Comparison of ENCODE assay signal across 15 cellular contexts in the genomic region with DNA sequence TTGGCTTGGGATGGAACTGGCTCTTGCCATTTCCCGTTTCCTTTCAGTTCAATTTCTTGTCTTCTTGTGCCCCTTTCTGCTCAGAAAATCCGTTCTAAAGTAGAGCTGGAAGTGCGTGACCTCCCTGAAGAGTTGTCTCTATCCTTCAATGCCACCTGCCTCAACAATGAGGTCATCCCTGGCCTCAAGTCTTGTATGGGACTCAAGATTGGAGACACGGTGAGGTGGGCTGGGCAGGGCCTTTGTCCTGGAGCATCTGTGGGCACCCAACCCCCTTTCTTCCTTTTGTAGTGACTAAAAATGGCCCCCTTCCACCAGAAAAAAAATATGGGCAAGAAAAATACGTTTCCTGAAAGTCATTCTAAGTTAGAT. TPM values are rescaled to one million over a fixed set of nuclear protein-coding genes. Genes with fewer than 3 reads are reported as not detected.
DNase-seq lines count a peak whose midpoint lies in the region; ATAC-seq and TF ChIP-seq lines count a peak whose summit lies in the region.
"Had no signal": no experiment of that assay in that cellular context is flagged by ENCODE, and none has a peak within 500 bp of the region (broad histone marks: within the 10 kb centered on the region; RNA-seq: fewer than 3 reads in every experiment).

No MANE protein-coding gene starts in this region.

- no peak overlapping the region for H2BK120ac ChIP-seq in mesenchymal stem cell (ENCODE audit: low read depth, low read length)

- H3K4me1 Mint-ChIP-seq in GM23338, result peaks cover 13% of the 10 kb centered on the region
- H3K4me1 Mint-ChIP-seq: CD8-positive, alpha-beta memory T cell had no signal

- H3K4me1 ChIP-seq in BLaER1 (peaks cover 84% of the 10 kb centered on the region), GM23338 (ENCODE audit: insufficient read depth) (peaks cover 5% of the 10 kb centered on the region; the same call in 1 of the 2 replicates), ascending aorta (peaks cover 13 to 21% of the 10 kb centered on the region in 2 donors), mesenchymal stem cell (ENCODE audit: control insufficient read depth, insufficient read depth, low read depth, low read length) (peaks cover 23% of the 10 kb centered on the region), spleen (peaks cover 0 to 37% (median 22%) of the 10 kb centered on the region in 6 donors)
- H3K4me1 ChIP-seq: BE2C had no signal

- no peak overlapping the region for H3K14ac ChIP-seq in mesenchymal stem cell (ENCODE audit: low read length in 2 of 2)

- TF ChIP-seq CTCF in GM23338 (conservative IDR thresholded peaks at IDR 0.05; ENCODE audit: low read depth in 2 of 2) (no peak), ascending aorta (IDR thresholded peaks at IDR 0.05) (no peak), lower leg skin (IDR thresholded peaks at IDR 0.05) (no peak), spleen (IDR thresholded peaks at IDR 0.05 in 8 of 11, conservative IDR thresholded peaks at IDR 0.05 in 3 of 11) (no peak)

- no peaks in the 10 kb centered on the region for H3K27me3 ChIP-seq in BLaER1
- peaks cover 7% of the 10 kb centered on the region; the same call in 1 of the 2 replicates for H3K27me3 ChIP-seq in GM23338 (ENCODE audit: insufficient read depth)
- no peaks in the 10 kb centered on the region for H3K27me3 ChIP-seq in ascending aorta
- H3K27me3 ChIP-seq in mesenchymal stem cell (ENCODE audit: control insufficient read depth in 1 of 2, insufficient read depth in 1 of 2, low read length in 2 of 2), result no peaks in the 10 kb centered on the region
- H3K27me3 ChIP-seq in spleen (replicated peaks in 1 of 7), result no peaks in the 10 kb centered on the region
- H3K27me3 ChIP-seq: BE2C had no signal

- H3K4ac ChIP-seq in mesenchymal stem cell (ENCODE audit: low read depth in 1 of 2, low read length in 2 of 2), result no peak overlapping the region

- no peak overlapping the region for H2BK12ac ChIP-seq in mesenchymal stem cell (ENCODE audit: low read length in 2 of 2)

- no peaks in the 10 kb centered on the region for H4K20me1 ChIP-seq in BLaER1
- no peaks in the 10 kb centered on the region for H4K20me1 ChIP-seq in GM23338 (replicated peaks; ENCODE audit: insufficient read depth)

- no peak overlapping the region for H3K4me3 Mint-ChIP-seq in GM23338
- H3K4me3 Mint-ChIP-seq: CD8-positive, alpha-beta memory T cell had no signal

- DNase-seq in GM23338 (ENCODE audit: low spot score), result no peak
- no peak for DNase-seq in ascending aorta (ENCODE audit: low spot score in 2 of 2)
- DNase-seq in mesenchymal stem cell, result no peak
- no peak for DNase-seq in AG08396 (ENCODE audit: low spot score)
- DNase-seq in lower leg skin (ENCODE audit: low spot score in 2 of 2), result no peak
- DNase-seq in spleen, result no peak
- DNase-seq: ACHN; BE2C; CD8-positive, alpha-beta memory T cell; DMS53; GF-D8; HCEC 1CT had no signal

- WGBS in mesenchymal stem cell, result 93% methylated on average over 5 of the region's 5 CpGs
- WGBS in lower leg skin, 2 donors, result 75 to 78% methylated on average over 5 of the region's 5 CpGs
- 64 to 80% (median 69%) methylated on average over 5 of the region's 5 CpGs for WGBS in spleen, 5 donors

- no peak overlapping the region for H2BK15ac ChIP-seq in mesenchymal stem cell (ENCODE audit: low read depth, poor library complexity, severe bottlenecking)

- no peak overlapping the region for H3K23ac ChIP-seq in mesenchymal stem cell (ENCODE audit: low read length in 2 of 2)

- intact Hi-C loops in ascending aorta (cut with DNase I), result no loop called here
- intact Hi-C loops in lower leg skin (cut with DNase I; ENCODE audit: low total_unique reads), result no loop called here
- intact Hi-C loops in spleen (cut with DNase I; ENCODE audit: low total_unique reads), result no loop called here

- ATAC-seq in GM23338, result no peak

- H4K8ac ChIP-seq in mesenchymal stem cell (ENCODE audit: low read length), result no peak overlapping the region

- H3F3A ChIP-seq in GM23338 (replicated peaks; ENCODE audit: low read depth), result no peaks in the 10 kb centered on the region

- H3K9me3 Mint-ChIP-seq in GM23338, result no peaks in the 10 kb centered on the region; the same call in 2 of the 3 replicates
- H3K9me3 Mint-ChIP-seq: CD8-positive, alpha-beta memory T cell had no signal

- H3K4me3 ChIP-seq in BLaER1 (no peak overlapping the region), GM23338 (no peak overlapping the region), ascending aorta (no peak overlapping the region), mesenchymal stem cell (ENCODE audit: insufficient read depth in 1 of 2, low read depth in 1 of 2, low read length in 2 of 2) (no peak overlapping the region), lower leg skin (ENCODE audit: low read depth, poor library complexity, severe bottlenecking) (no peak overlapping the region), spleen (no peak overlapping the region)

- no peaks in the 10 kb centered on the region for H3K36me3 ChIP-seq in BLaER1
- H3K36me3 ChIP-seq in GM23338 (ENCODE audit: insufficient read depth), result no peaks in the 10 kb centered on the region
- H3K36me3 ChIP-seq in ascending aorta, result peaks cover 48 to 78% of the 10 kb centered on the region in 2 donors
- peaks cover 66 to 97% of the 10 kb centered on the region in 2 experiments for H3K36me3 ChIP-seq in mesenchymal stem cell (ENCODE audit: control insufficient read depth in 1 of 2, insufficient read depth in 2 of 2, low read depth in 1 of 2, low read length in 2 of 2)
- no peaks in the 10 kb centered on the region for H3K36me3 ChIP-seq in spleen
- H3K36me3 ChIP-seq: BE2C had no signal

- H3K9me3 ChIP-seq in BLaER1, result peaks cover 9% of the 10 kb centered on the region; the same call in 1 of the 2 replicates
- H3K9me3 ChIP-seq in ascending aorta, result no peaks in the 10 kb centered on the region
- no peaks in the 10 kb centered on the region for H3K9me3 ChIP-seq in mesenchymal stem cell (ENCODE audit: control insufficient read depth, low read length)
- no peaks in the 10 kb centered on the region for H3K9me3 ChIP-seq in spleen
- H3K9me3 ChIP-seq: BE2C had no signal

- peak overlapping the region; percentile 0; the same call in 1 of the 2 replicates for H2AFZ ChIP-seq in GM23338
- H2AFZ ChIP-seq in mesenchymal stem cell (ENCODE audit: low read depth, low read length), result no peak overlapping the region

- H4K91ac ChIP-seq in mesenchymal stem cell (ENCODE audit: low read length), result no peak overlapping the region

- H2BK5ac ChIP-seq in mesenchymal stem cell (ENCODE audit: low read depth, low read length, poor library complexity, severe bottlenecking), result no peak overlapping the region

- H3K27ac ChIP-seq in BLaER1 (no peak overlapping the region), GM23338 (ENCODE audit: low read depth) (no peak overlapping the region), ascending aorta (peak overlapping the region; percentile 43 to 54), mesenchymal stem cell (ENCODE audit: low read length, poor library complexity, severe bottlenecking) (no peak overlapping the region), spleen (peak overlapping the region in 1 of 8 donors; percentile 33)

- H3K79me1 ChIP-seq in mesenchymal stem cell (replicated peaks; ENCODE audit: low read length, poor library complexity, severe bottlenecking), result peaks cover 16% of the 10 kb centered on the region

- H2AK5ac ChIP-seq in mesenchymal stem cell (ENCODE audit: low read length, severe bottlenecking), result peak overlapping the region; percentile 14

- peaks cover 6% of the 10 kb centered on the region; the same call in 1 of the 2 replicates for H3K9me2 ChIP-seq in GM23338 (ENCODE audit: insufficient read depth)

- peaks cover 9% of the 10 kb centered on the region for H3K27me3 Mint-ChIP-seq in GM23338 (ENCODE audit: insufficient read depth, low read depth, poor library complexity)

- no peaks in the 10 kb centered on the region for H3K79me2 ChIP-seq in GM23338 (replicated peaks; ENCODE audit: insufficient read depth)

- no peak for TF ChIP-seq POLR2A in lower leg skin (IDR thresholded peaks at IDR 0.05)
- no peak for TF ChIP-seq POLR2A in spleen (IDR thresholded peaks at IDR 0.05)

- H3K4me2 ChIP-seq in BLaER1 (peak overlapping the region; percentile 20; the same call in 1 of the 2 replicates), GM23338 (peak overlapping the region; percentile 0; the same call in 1 of the 2 replicates), mesenchymal stem cell (ENCODE audit: low read length, poor library complexity, severe bottlenecking) (no peak overlapping the region)

- H3K18ac ChIP-seq in mesenchymal stem cell (ENCODE audit: low read depth in 1 of 2, low read length in 2 of 2), result no peak overlapping the region

- H3K9ac ChIP-seq in BLaER1 (no peak overlapping the region), mesenchymal stem cell (ENCODE audit: low read length) (no peak overlapping the region)

- no peak overlapping the region for H3K27ac Mint-ChIP-seq in GM23338

- H3K36me3 Mint-ChIP-seq in GM23338 (ENCODE audit: low read depth), result no peaks in the 10 kb centered on the region
- H3K36me3 Mint-ChIP-seq: CD8-positive, alpha-beta memory T cell had no signal

RNA-seq across cellular contexts. Expression of a gene that starts 32.9 kb away (rescaled TPM):
- total RNA-seq in GM23338 (2014; rRNA removed; shearing (Covaris generic)), result 3.6 and 4.1 TPM in 2 replicates
- 3.3 and 5.4 TPM in 2 replicates for polyA plus RNA-seq in GM23338 (2016; fragmentation: Nextera tagmentation; extraction: Ambion mirVana)
- 1.2 TPM for total RNA-seq in ascending aorta
- polyA plus RNA-seq in mesenchymal stem cell (2013, experiment 1 of 2), result 1.2 TPM
- polyA plus RNA-seq in mesenchymal stem cell (2013, experiment 2 of 2), result 1.2 TPM
- total RNA-seq in lower leg skin, result 1 to 10 TPM; 1.2 to 4.5 (median 2.8) TPM
- total RNA-seq in spleen, result 10 to 100 TPM in 6 of 7 donors, 1 to 10 TPM in 1; 8.7 to 18.6 (median 13.9) TPM
- polyA plus RNA-seq in spleen, result 1 to 10 TPM; 1.4 to 3.3 (median 1.8) TPM
- total RNA-seq: A172, HT1080 had no signal

RNA-seq across cellular contexts. Expression of a gene that starts 37.2 kb away (rescaled TPM):
- total RNA-seq in GM23338 (2014; rRNA removed; shearing (Covaris generic)), result 0.52 TPM in 1 of 2 replicates, not detected in the other
- polyA plus RNA-seq in GM23338 (2016; fragmentation: Nextera tagmentation; extraction: Ambion mirVana), result 0.07 TPM in 1 of 2 replicates, not detected in the other
- 71.3 TPM for total RNA-seq in ascending aorta
- 11.3 TPM for polyA plus RNA-seq in mesenchymal stem cell (2013, experiment 1 of 2)
- 11.3 TPM for polyA plus RNA-seq in mesenchymal stem cell (2013, experiment 2 of 2)
- total RNA-seq in lower leg skin, result 1 to 10 TPM; 2.2 to 3.7 (median 3.1) TPM
- 10 to 100 TPM; 19.1 to 56.0 (median 32.6) TPM for total RNA-seq in spleen
- polyA plus RNA-seq in spleen, result 1 to 10 TPM in 1 of 3 donors, under 1 TPM in 2; 0.30 to 1.1 (median 0.73) TPM
- total RNA-seq: A172 had no signal
- polyA plus RNA-seq: CD8-positive, alpha-beta memory T cell had no signal

Comparison
In these comparisons a context has a peak if more than half of its experiments do, and no peak if none do; other contexts are left out.
1. H3K27ac ChIP-seq: peak in ascending aorta (2 of 2); none in BLaER1 (single experiment), GM23338 (single experiment) and mesenchymal stem cell (single experiment).
2. RNA of a gene that starts 37.2 kb away (total RNA-seq): 71.3 TPM in ascending aorta (single experiment) and 19.1 to 56.0 TPM in spleen; 2.2 to 3.7 TPM in lower leg skin and 0.52 TPM in GM23338; every median in the first group is over 4 times any median in the second.